ENCODE assay signal across 30 cellular contexts in the genomic region with DNA sequence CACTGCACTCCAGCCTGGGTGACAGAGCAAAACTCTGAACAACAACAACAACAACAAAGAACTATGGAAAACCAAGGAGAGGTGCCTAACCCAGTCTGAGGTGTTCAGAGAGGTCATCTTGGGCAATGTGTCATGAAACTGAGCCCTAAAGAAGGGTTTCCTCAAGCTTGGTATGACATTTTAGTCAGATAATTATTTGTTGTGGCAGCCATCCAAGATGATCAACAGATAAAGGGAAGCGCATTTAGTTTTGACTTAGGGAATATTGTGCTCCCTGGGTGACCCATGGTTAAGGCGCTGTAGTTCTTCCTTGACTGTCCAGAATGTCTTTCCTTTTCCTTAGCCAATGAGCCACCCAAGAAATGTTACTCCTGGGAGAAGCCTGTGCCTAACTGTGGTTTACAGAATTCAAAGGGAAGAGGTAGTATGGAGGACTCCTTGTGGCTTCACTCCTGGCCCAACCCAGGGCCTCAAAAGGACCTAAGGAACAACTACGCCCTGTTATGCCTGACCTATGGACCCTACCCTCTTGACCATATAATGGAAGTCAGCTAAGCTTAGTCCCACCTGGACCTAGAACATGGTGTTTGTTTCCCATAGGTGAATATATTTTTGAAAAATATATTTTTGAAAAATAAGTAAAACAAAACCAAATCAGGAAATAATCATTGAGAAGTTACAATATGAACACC. TPM values are rescaled to one million over a fixed set of nuclear protein-coding genes. Genes with fewer than 3 reads are reported as not detected.
DNase-seq lines count a peak whose midpoint lies in the region; ATAC-seq, FAIRE-seq and TF ChIP-seq lines count a peak whose summit lies in the region.
"Had no signal": no experiment of that assay in that cellular context is flagged by ENCODE, and none has a peak within 500 bp of the region (broad histone marks: within the 10 kb centered on the region; RNA-seq: fewer than 3 reads in every experiment).

No MANE protein-coding gene starts in this region.

- WGBS in gastroesophageal sphincter (ENCODE audit: low coverage in 1 of 2), 2 donors = 92 to 100% methylated on average over 3 of the region's 3 CpGs

- no peak for TF ChIP-seq POLR2A in gastroesophageal sphincter (IDR thresholded peaks at IDR 0.05)

- peak overlapping the region; percentile 31 for H3K27ac Mint-ChIP-seq in astrocyte (ENCODE audit: unreplicated experiment)
- H3K27ac Mint-ChIP-seq: activated CD4-positive, alpha-beta T cell treated with anti-CD3 and anti-CD28 coated beads for 36 hours; activated CD8-positive, alpha-beta T cell treated with anti-CD3 and anti-CD28 coated beads, Interleukin-2, amount 10 ng/mL, durations not matched to agents 7 days and 5 days; activated naive CD8-positive, alpha-beta T cell treated with anti-CD3 and anti-CD28 coated beads for 36 hours; CD4-positive, alpha-beta T cell; endodermal cell; mesothelial cell of epicardium; naive thymus-derived CD4-positive, alpha-beta T cell had no signal

- H3K4me2 ChIP-seq in astrocyte (ENCODE audit: low read length) = no peak overlapping the region
- H3K4me2 ChIP-seq: KMS-11 had no signal

- H3K27ac ChIP-seq in astrocyte (ENCODE audit: low read depth, low read length) = no peak overlapping the region
- H3K27ac ChIP-seq in gastroesophageal sphincter = no peak overlapping the region
- H3K27ac ChIP-seq: KMS-11, RWPE1 had no signal

- FAIRE-seq in astrocyte (lab: Jason Lieb, UNC) = no peak
- FAIRE-seq: G401.6, GM19239 had no signal

- no peaks in the 10 kb centered on the region for H3K27me3 Mint-ChIP-seq in astrocyte (ENCODE audit: low read depth, unreplicated experiment)
- H3K27me3 Mint-ChIP-seq: activated CD4-positive, alpha-beta T cell treated with anti-CD3 and anti-CD28 coated beads for 36 hours; activated naive CD8-positive, alpha-beta T cell treated with anti-CD3 and anti-CD28 coated beads for 36 hours; CD4-positive, alpha-beta T cell; naive thymus-derived CD4-positive, alpha-beta T cell had no signal

- peaks cover 16% of the 10 kb centered on the region for H3K4me1 Mint-ChIP-seq in astrocyte (ENCODE audit: low read depth, unreplicated experiment)
- H3K4me1 Mint-ChIP-seq: activated CD4-positive, alpha-beta T cell treated with anti-CD3 and anti-CD28 coated beads for 36 hours; activated naive CD8-positive, alpha-beta T cell treated with anti-CD3 and anti-CD28 coated beads for 36 hours; naive thymus-derived CD4-positive, alpha-beta T cell had no signal

- ATAC-seq in mucosa of descending colon (peak; percentile 34), gastroesophageal sphincter (no peak)
- ATAC-seq: activated CD4-positive, alpha-beta T cell treated with anti-CD3 and anti-CD28 coated beads for 36 hours; activated CD8-positive, alpha-beta T cell treated with anti-CD3 and anti-CD28 coated beads, Interleukin-2, amount 10 ng/mL, durations not matched to agents 7 days and 5 days; left ventricle myocardium superior; naive thymus-derived CD4-positive, alpha-beta T cell had no signal

- H3K79me2 ChIP-seq in astrocyte (ENCODE audit: insufficient read depth, low read length) = peaks cover 15% of the 10 kb centered on the region

- no peak overlapping the region for H3K4me3 Mint-ChIP-seq in astrocyte (ENCODE audit: unreplicated experiment)
- H3K4me3 Mint-ChIP-seq: activated CD4-positive, alpha-beta T cell treated with anti-CD3 and anti-CD28 coated beads for 36 hours; activated CD8-positive, alpha-beta T cell treated with anti-CD3 and anti-CD28 coated beads, Interleukin-2, amount 10 ng/mL, durations not matched to agents 7 days and 5 days; activated naive CD8-positive, alpha-beta T cell treated with anti-CD3 and anti-CD28 coated beads for 36 hours; CD4-positive, alpha-beta T cell; endodermal cell; mesothelial cell of epicardium; naive thymus-derived CD4-positive, alpha-beta T cell had no signal

- H3K9ac ChIP-seq in astrocyte (ENCODE audit: low read length) = no peak overlapping the region
- H3K9ac ChIP-seq: KMS-11 had no signal

- no peaks in the 10 kb centered on the region for H3K36me3 ChIP-seq in astrocyte (ENCODE audit: insufficient read depth, low read length)
- H3K36me3 ChIP-seq in mucosa of descending colon (ENCODE audit: low read depth) = no peaks in the 10 kb centered on the region
- H3K36me3 ChIP-seq in gastroesophageal sphincter = no peaks in the 10 kb centered on the region
- H3K36me3 ChIP-seq: HAP-1 had no signal

- TF ChIP-seq CTCF in astrocyte (IDR thresholded peaks at IDR 0.05; ENCODE audit: insufficient read depth, low read depth, low read length) = no peak
- no peak for TF ChIP-seq CTCF in mucosa of descending colon (IDR thresholded peaks at IDR 0.05)
- TF ChIP-seq CTCF in gastroesophageal sphincter (IDR thresholded peaks at IDR 0.05) = no peak

- H3K36me3 Mint-ChIP-seq in astrocyte (ENCODE audit: low read depth, unreplicated experiment) = peaks cover 8% of the 10 kb centered on the region
- H3K36me3 Mint-ChIP-seq: activated naive CD8-positive, alpha-beta T cell treated with anti-CD3 and anti-CD28 coated beads for 36 hours; mesothelial cell of epicardium had no signal

- H3K9me3 ChIP-seq in astrocyte (ENCODE audit: insufficient read depth, low read depth, low read length) (no peaks in the 10 kb centered on the region), mucosa of descending colon (no peaks in the 10 kb centered on the region), gastroesophageal sphincter (no peaks in the 10 kb centered on the region)
- H3K9me3 ChIP-seq: HAP-1 had no signal

- H3K27me3 ChIP-seq in astrocyte (ENCODE audit: insufficient read depth, low read length) (no peaks in the 10 kb centered on the region), gastroesophageal sphincter (no peaks in the 10 kb centered on the region)

- TF ChIP-seq EP300 in gastroesophageal sphincter (IDR thresholded peaks at IDR 0.05) = no peak

- DNase-seq in NCI-H146 (lab: John Stamatoyannopoulos, UW) = peak; percentile 4
- no peak for DNase-seq in NCI-H146 treated with DMSO at 0.1 percent for 48 hours (lab: John Stamatoyannopoulos, UW; ENCODE audit: unreplicated experiment)
- DNase-seq in LoVo (ENCODE audit: low spot score) = peak; percentile 60
- DNase-seq in astrocyte (ENCODE audit: low read depth) = no peak
- DNase-seq in mucosa of descending colon = no peak
- DNase-seq in NCI-H526 treated with DMSO at 0.1 percent for 48 hours (lab: John Stamatoyannopoulos, UW) = no peak
- no peak for DNase-seq in GM03348 (ENCODE audit: low spot score)
- DNase-seq: 8988T; activated CD4-positive, alpha-beta T cell treated with anti-CD3 and anti-CD28 coated beads for 36 hours; activated CD8-positive, alpha-beta T cell treated with anti-CD3 and anti-CD28 coated beads, Interleukin-2, amount 10 ng/mL, durations not matched to agents 7 days and 5 days; activated effector memory CD4-positive, alpha-beta T cell treated with Interleukin-2 at 50 U/mL for 16 hours; activated naive CD8-positive, alpha-beta T cell treated with anti-CD3 and anti-CD28 coated beads for 36 hours; aorta; CD4-positive, alpha-beta T cell; central memory CD4-positive, alpha-beta T cell; endodermal cell; hypothalamus; left ventricle myocardium superior; MV-4-11; naive thymus-derived CD4-positive, alpha-beta T cell; NCI-H1694; nucleus accumbens; stimulated activated naive CD4-positive, alpha-beta T cell treated with Interleukin-2 at 50 U/mL for 16 hours had no signal

- H3K4me3 ChIP-seq in astrocyte (ENCODE audit: insufficient read depth, low read depth, low read length) (no peak overlapping the region), mucosa of descending colon (no peak overlapping the region), gastroesophageal sphincter (no peak overlapping the region)
- H3K4me3 ChIP-seq: HAP-1 had no signal

- no peaks in the 10 kb centered on the region for H4K20me1 ChIP-seq in astrocyte (ENCODE audit: insufficient read depth, low read length)

- peaks cover 11% of the 10 kb centered on the region for H3K4me1 ChIP-seq in astrocyte (ENCODE audit: insufficient read depth, low read length)
- H3K4me1 ChIP-seq in mucosa of descending colon (ENCODE audit: low read depth) = no peaks in the 10 kb centered on the region
- H3K4me1 ChIP-seq in gastroesophageal sphincter = no peaks in the 10 kb centered on the region
- H3K4me1 ChIP-seq: HAP-1 had no signal

- H2AFZ ChIP-seq in astrocyte (ENCODE audit: low read depth, low read length) = no peak overlapping the region

- peaks cover 1% of the 10 kb centered on the region for H3K9me3 Mint-ChIP-seq in astrocyte (ENCODE audit: unreplicated experiment)
- H3K9me3 Mint-ChIP-seq: activated naive CD8-positive, alpha-beta T cell treated with anti-CD3 and anti-CD28 coated beads for 36 hours; CD4-positive, alpha-beta T cell; endodermal cell; mesothelial cell of epicardium; naive thymus-derived CD4-positive, alpha-beta T cell had no signal

- intact Hi-C loops in mucosa of descending colon (cut with DNase I, micrococcal nuclease) = no loop called here

RNA-seq across cellular contexts. Expression of gene TPST1, which starts 42.4 kb away (rescaled TPM):
- total RNA-seq in astrocyte = 36.5 and 40.2 TPM in 2 replicates
- 10 to 100 TPM in 1 of 3 donors, 1 to 10 TPM in 2; 3.5 to 15.0 (median 8.5) TPM for total RNA-seq in mucosa of descending colon
- 10 to 100 TPM; 11.0 to 25.3 (median 19.8) TPM for total RNA-seq in gastroesophageal sphincter

Comparison
In these comparisons a context has a peak if more than half of its experiments do, and no peak if none do; other contexts are left out.
1. DNase-seq: peak in NCI-H146 (single experiment) and LoVo (single experiment); none in NCI-H146 treated with DMSO at 0.1 percent for 48 hours (single experiment), astrocyte (single experiment), mucosa of descending colon (0 of 3), NCI-H526 treated with DMSO at 0.1 percent for 48 hours (single experiment) and GM03348 (single experiment).